In the genomic region with DNA sequence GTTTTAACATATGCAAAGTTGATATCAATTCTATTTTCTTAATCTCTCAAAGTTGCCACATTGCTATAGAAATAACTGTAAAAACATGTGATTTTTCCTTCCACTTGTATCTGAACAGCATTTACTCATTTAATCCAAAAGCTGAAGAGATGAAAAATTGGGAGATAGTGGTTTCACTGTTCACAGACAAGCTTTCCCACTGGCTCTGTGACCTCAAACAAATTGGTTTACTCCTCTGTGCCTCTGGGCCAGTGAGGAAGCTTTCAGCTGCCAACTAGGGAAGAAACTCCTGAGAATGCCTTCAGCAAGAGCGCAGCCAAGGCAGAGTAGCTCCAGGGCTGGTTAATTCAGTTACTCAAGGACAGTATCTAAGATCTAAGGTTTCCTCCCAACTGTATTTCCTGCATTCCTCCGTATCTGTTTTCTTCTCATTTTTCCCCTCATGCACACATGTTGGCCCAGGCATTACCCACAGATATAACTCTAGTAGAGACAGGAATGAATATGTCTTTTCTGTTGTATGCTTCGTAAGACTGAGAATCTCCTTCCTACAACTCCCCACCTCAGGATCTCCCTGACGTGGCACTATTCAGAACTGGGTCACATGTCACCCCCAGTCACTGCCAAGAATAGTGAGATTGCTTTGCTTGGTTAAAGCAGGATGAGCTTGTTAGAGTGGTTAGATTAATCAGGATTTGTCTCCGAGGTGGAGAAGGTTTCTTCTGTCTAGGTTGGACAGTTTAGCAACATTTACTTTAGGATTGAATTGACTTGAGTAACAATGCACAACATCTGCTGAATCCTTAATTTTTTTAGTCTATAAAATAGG, we compare ENCODE assay signal across 15 cellular contexts.
DNase-seq lines count a peak whose midpoint lies in the region; ATAC-seq lines count a peak whose summit lies in the region.
"Had no signal": no experiment of that assay in that cellular context is flagged by ENCODE, and none has a peak within 500 bp of the region (broad histone marks: within the 10 kb centered on the region; RNA-seq: fewer than 3 reads in every experiment).

No MANE protein-coding gene starts in this region.

- DNase-seq in left cardiac atrium (peak; percentile 20), Right ventricle myocardium superior (no peak), caudate nucleus (lab: John Stamatoyannopoulos, UW) (peak in 13 of 61 donors; percentile 2 to 58 (median 24)), DMS 273 (lab: John Stamatoyannopoulos, UW; ENCODE audit: unreplicated experiment) (no peak)
- no peak for DNase-seq in stimulated activated naive CD4-positive, alpha-beta T cell (lab: John Stamatoyannopoulos, UW)
- DNase-seq: activated CD8-positive, alpha-beta memory T cell treated with anti-CD3 and anti-CD28 coated beads for 24 hours; CD4-positive, CD25-positive, alpha-beta regulatory T cell; DND-41; GM23248; SIG-M5; sigmoid colon had no signal

- ATAC-seq in left cardiac atrium, result peak; percentile 23 to 39
- no peak for ATAC-seq in Right ventricle myocardium superior (ENCODE audit: poor library complexity)
- ATAC-seq in GM19395 (IDR thresholded peaks at IDR 0.05; ENCODE audit: unreplicated experiment), result no peak
- ATAC-seq in GM21526 (IDR thresholded peaks at IDR 0.05; ENCODE audit: low FRiP score, unreplicated experiment), result no peak

- no peaks in the 10 kb centered on the region for H3K27me3 ChIP-seq in layer of hippocampus (ENCODE audit: control insufficient read depth, insufficient read depth, low read length)
- H3K27me3 ChIP-seq: sigmoid colon had no signal

- peak overlapping the region; percentile 74 for H3K27ac ChIP-seq in caudate nucleus (ENCODE audit: low read depth, low read length)
- peak overlapping the region; percentile 1 for H3K27ac ChIP-seq in layer of hippocampus (ENCODE audit: low read depth, low read length)
- H3K27ac ChIP-seq: GM23248, sigmoid colon, thoracic aorta had no signal

- intact Hi-C loops in left cardiac atrium (cut with DNase I), result no loop called here
- intact Hi-C loops in Right ventricle myocardium superior (cut with DNase I), result no loop called here

Comparison
In these comparisons a context has a peak if more than half of its experiments do, and no peak if none do; other contexts are left out.
1. ATAC-seq: peak in left cardiac atrium (2 of 2); none in Right ventricle myocardium superior (single experiment), GM19395 (single experiment) and GM21526 (single experiment).